In genomic region chr1:23531695-23532094, GRCh38 we compare ENCODE assay signal across 8 cellular contexts. TPM values are rescaled to one million over a fixed set of nuclear protein-coding genes. Genes with fewer than 3 reads are reported as not detected.
A peak's percentile ranks its signal among the peaks of the same experiment; 100 is the strongest.
DNase-seq lines count a peak whose midpoint lies in the region; ATAC-seq and TF ChIP-seq lines count a peak whose summit lies in the region.

No MANE protein-coding gene starts in this region.

- no peaks in the 10 kb centered on the region for H3K27me3 ChIP-seq in Caco-2 (replicated peaks; ENCODE audit: control insufficient read depth, insufficient read depth, low read length)
- no peaks in the 10 kb centered on the region for H3K27me3 ChIP-seq in MG63
- H3K27me3 ChIP-seq in osteoblast (ENCODE audit: insufficient read depth, low read length) = no peaks in the 10 kb centered on the region

- intact Hi-C loops in Caco-2 (cut with micrococcal nuclease; ENCODE audit: unreplicated experiment) = loop anchor here (10.0 kb wide), 1 partner anchor 187 kb away; the partner anchor contains the start of gene HNRNPR
- intact Hi-C loops in dendritic cell treated with granulocyte-macrophage colony-stimulating factor and Interleukin-4, amounts not matched to agents 40 ng/mL and 50 ng/mL, for 4 days (cut with micrococcal nuclease) = no loop called here

- TF ChIP-seq CTCF in Caco-2 (IDR thresholded peaks at IDR 0.05; ENCODE audit: insufficient read depth in 1 of 2, low read depth in 1 of 2, low read length in 1 of 2, severe bottlenecking in 1 of 2, unreplicated experiment in 1 of 2) = no peak
- TF ChIP-seq CTCF in osteoblast (IDR thresholded peaks at IDR 0.05; ENCODE audit: extremely low read depth, low read depth, low read length) = no peak

- H3K36me3 ChIP-seq in Caco-2 (ENCODE audit: control insufficient read depth, insufficient read depth, low read length) (no peaks in the 10 kb centered on the region), MG63 (no peaks in the 10 kb centered on the region; the same call in 1 of the 2 replicates), osteoblast (ENCODE audit: insufficient read depth, low read length) (no peaks in the 10 kb centered on the region)

- DNase-seq in Caco-2 = no peak
- no peak for DNase-seq in MG63
- no peak for DNase-seq in osteoblast (ENCODE audit: insufficient read length, low spot score, missing footprints)
- DNase-seq in C1 segment of cervical spinal cord (lab: John Stamatoyannopoulos, UW) = no peak
- no peak for DNase-seq in NCI-H128 (lab: John Stamatoyannopoulos, UW; ENCODE audit: unreplicated experiment)
- no peak for DNase-seq in GM19240 (ENCODE audit: insufficient read length, low spot score)
- DNase-seq in left lobe of liver (ENCODE audit: low spot score) = no peak

- H3K9me3 Mint-ChIP-seq in Caco-2 (ENCODE audit: unreplicated experiment) = no peaks in the 10 kb centered on the region
- H3K9me3 Mint-ChIP-seq in dendritic cell treated with granulocyte-macrophage colony-stimulating factor and Interleukin-4, amounts not matched to agents 40 ng/mL and 50 ng/mL, for 4 days = no peaks in the 10 kb centered on the region

- no peaks in the 10 kb centered on the region for H3K36me3 Mint-ChIP-seq in Caco-2 (ENCODE audit: insufficient read depth, unreplicated experiment)
- H3K36me3 Mint-ChIP-seq in dendritic cell treated with granulocyte-macrophage colony-stimulating factor and Interleukin-4, amounts not matched to agents 40 ng/mL and 50 ng/mL, for 4 days (ENCODE audit: low read depth) = peaks cover 6% of the 10 kb centered on the region

- BruUV-seq in Caco-2 (replicated peaks; lab: Mats Ljungman, UMichigan) = TSS peak; percentile 54

- H3K4me1 ChIP-seq in Caco-2 (peaks cover 22% of the 10 kb centered on the region), osteoblast (ENCODE audit: insufficient read depth, low read length) (peaks cover 18% of the 10 kb centered on the region)

- H3K27me3 Mint-ChIP-seq in Caco-2 (ENCODE audit: insufficient read depth, unreplicated experiment) = no peaks in the 10 kb centered on the region
- no peaks in the 10 kb centered on the region for H3K27me3 Mint-ChIP-seq in dendritic cell treated with granulocyte-macrophage colony-stimulating factor and Interleukin-4, amounts not matched to agents 40 ng/mL and 50 ng/mL, for 4 days

- H3K27ac Mint-ChIP-seq in Caco-2 (ENCODE audit: unreplicated experiment) = peak overlapping the region; percentile 93
- H3K27ac Mint-ChIP-seq in dendritic cell treated with granulocyte-macrophage colony-stimulating factor and Interleukin-4, amounts not matched to agents 40 ng/mL and 50 ng/mL, for 4 days = peak overlapping the region; percentile 97

- H3K9me3 ChIP-seq in Caco-2 = no peaks in the 10 kb centered on the region
- no peaks in the 10 kb centered on the region for H3K9me3 ChIP-seq in MG63
- H3K9me3 ChIP-seq in osteoblast (ENCODE audit: low read depth, low read length) = no peaks in the 10 kb centered on the region

- POLR2A ChIA-PET in Caco-2 (lab: Charles Lee) = interaction anchor here (0.6 to 0.9 kb wide), 5 partner anchors 47 to 169 kb away, joined by 3 to 11 read pairs (median 8); no protein-coding TSS in a partner anchor

- CTCF ChIA-PET in Caco-2 (lab: Charles Lee) = interaction anchor here (0.5 to 2.2 kb wide), 8 partner anchors 9 to 355 kb away, joined by 3 to 14 read pairs (median 3); partner anchors contain the start of gene ASAP3

- H3K4me2 ChIP-seq in osteoblast (ENCODE audit: insufficient read depth, low read length) = peak overlapping the region; percentile 87

- H3K79me2 ChIP-seq in osteoblast (ENCODE audit: insufficient read depth, low read length) = no peaks in the 10 kb centered on the region

- ATAC-seq in left lobe of liver = no peak

- peaks cover 6% of the 10 kb centered on the region for H3K4me1 Mint-ChIP-seq in Caco-2 (ENCODE audit: low read depth, unreplicated experiment)
- peaks cover 87% of the 10 kb centered on the region for H3K4me1 Mint-ChIP-seq in dendritic cell treated with granulocyte-macrophage colony-stimulating factor and Interleukin-4, amounts not matched to agents 40 ng/mL and 50 ng/mL, for 4 days (ENCODE audit: low read depth)

- H3K4me3 Mint-ChIP-seq in Caco-2 (ENCODE audit: unreplicated experiment) = peak overlapping the region; percentile 91
- H3K4me3 Mint-ChIP-seq in dendritic cell treated with granulocyte-macrophage colony-stimulating factor and Interleukin-4, amounts not matched to agents 40 ng/mL and 50 ng/mL, for 4 days = peak overlapping the region; percentile 90

- H4K20me1 ChIP-seq in osteoblast (ENCODE audit: insufficient read depth, low read length) = no peaks in the 10 kb centered on the region

- peak overlapping the region; percentile 93 for H2AFZ ChIP-seq in osteoblast (ENCODE audit: low read length)

- peak overlapping the region; percentile 25 for H3K4me3 ChIP-seq in Caco-2 (ENCODE audit: low read depth, low read length)
- peak overlapping the region; percentile 71 for H3K4me3 ChIP-seq in MG63
- peak overlapping the region; percentile 69 for H3K4me3 ChIP-seq in osteoblast (ENCODE audit: insufficient read depth, low read length)

- H3K27ac ChIP-seq in osteoblast (ENCODE audit: low read depth, low read length) = no peak overlapping the region

RNA-seq across cellular contexts. Expression of gene E2F2, which starts 0.7 kb away (rescaled TPM):
- total RNA-seq in Caco-2 (2022) (9.1 and 9.5 TPM in 2 replicates), osteoblast (under 0.01 and 0.29 TPM in 2 replicates), left lobe of liver (0.15 TPM)
- 4.3 and 6.9 TPM in 2 replicates for total RNA-seq in MG63 (2014; rRNA removed; shearing (Covaris generic); ENCODE audit: low replicate concordance)

RNA-seq across cellular contexts. Expression of gene ID3, which starts 27.6 kb away (rescaled TPM):
- total RNA-seq in Caco-2 (2022) = 13.7 and 18.0 TPM in 2 replicates
- total RNA-seq in MG63 (2014; rRNA removed; shearing (Covaris generic); ENCODE audit: low replicate concordance) = 190 and 463 TPM in 2 replicates
- total RNA-seq in osteoblast = 177 and 240 TPM in 2 replicates
- total RNA-seq in left lobe of liver = 19.7 TPM

RNA-seq across cellular contexts. Expression of gene ASAP3, which starts 47.7 kb away (rescaled TPM):
- total RNA-seq in Caco-2 (2022) (10.8 and 12.1 TPM in 2 replicates), osteoblast (107 and 119 TPM in 2 replicates), left lobe of liver (16.7 TPM)
- total RNA-seq in MG63 (2014; rRNA removed; shearing (Covaris generic); ENCODE audit: low replicate concordance) = 8.4 and 17.3 TPM in 2 replicates
